In genomic region chr3:62670351-62670750, GRCh38 we compare ENCODE assay signal across 21 cellular contexts.
"Had no signal": no experiment of that assay in that cellular context is flagged by ENCODE, and none has a peak within 500 bp of the region (broad histone marks: within the 10 kb centered on the region; RNA-seq: fewer than 3 reads in every experiment).

No MANE protein-coding gene starts in this region.

- H3K27me3 ChIP-seq: right atrium auricular region, suprapubic skin had no signal

- H3K36me3 ChIP-seq: adrenal gland, right atrium auricular region, suprapubic skin had no signal

- DNase-seq: activated CD4-positive, alpha-beta memory T cell treated with anti-CD3 and anti-CD28 coated beads for 36 hours; activated CD4-positive, alpha-beta T cell treated with anti-CD3 and anti-CD28 coated beads for 1 hour; activated effector memory CD4-positive, alpha-beta T cell treated with Interleukin-2 at 50 U/mL for 16 hours; activated naive CD4-positive, alpha-beta T cell treated with anti-CD3 and anti-CD28 coated beads, Interleukin-2, amount 50 U/mL, for 16 hours; activated T-cell treated with anti-CD3 and anti-CD28 coated beads, Interleukin-2, amount 50 U/mL, for 4 hours; adrenal gland; caudate nucleus; hypothalamus; kidney glomerular epithelial cell; left ventricle myocardium superior; mesendoderm; nucleus accumbens; stimulated activated CD4-positive, alpha-beta T cell treated with anti-CD3 and anti-CD28 coated beads, Interleukin-4, amount 100 ng/mL, for 4 hours; stimulated activated CD8-positive, alpha-beta memory T cell treated with anti-CD3 and anti-CD28 coated beads, Interleukin-4, amount 100 ng/mL, for 48 hours; stimulated activated naive CD4-positive, alpha-beta T cell treated with Interleukin-2 at 50 U/mL for 16 hours; T-helper 9 cell; trophoblast cell had no signal

- H3K4me3 ChIP-seq: adrenal gland, right atrium auricular region, smooth muscle cell, suprapubic skin had no signal

- H3K27ac ChIP-seq: adrenal gland, right atrium auricular region, suprapubic skin had no signal

- H3K9me3 ChIP-seq: adrenal gland, right atrium auricular region, suprapubic skin had no signal

- H3K4me1 ChIP-seq: adrenal gland, suprapubic skin had no signal

- ATAC-seq: activated T-cell treated with anti-CD3 and anti-CD28 coated beads, Interleukin-2, amount 50 U/mL, for 4 hours; left ventricle myocardium superior; natural killer cell treated with Interleukin-12 subunit alpha and Interleukin-12 subunit beta and Interleukin-15 and Interleukin-18, amount 100 ng/mL, for 72 hours had no signal

- H3K4me2 ChIP-seq: smooth muscle cell had no signal
